21 cellular contexts compared by ENCODE assay signal in the genomic region with DNA sequence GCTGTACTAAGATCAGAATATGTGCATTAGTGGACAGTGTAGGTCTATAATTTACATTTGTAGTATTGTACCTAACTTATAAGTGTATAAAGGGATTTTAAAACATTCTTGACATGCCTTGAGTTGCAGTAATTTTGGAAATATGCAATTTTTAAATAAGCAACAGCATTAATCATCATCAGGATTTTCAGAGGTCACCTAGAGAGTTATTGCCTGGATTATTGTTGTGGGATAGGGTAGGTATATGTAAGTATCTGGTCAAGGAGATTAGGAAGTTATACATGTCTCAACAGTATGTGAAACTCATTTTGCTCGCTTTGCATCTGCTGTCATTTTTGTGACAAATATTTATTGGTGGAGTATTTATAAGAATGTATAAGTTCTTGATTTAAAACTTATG.
DNase-seq lines count a peak whose midpoint lies in the region; ATAC-seq and TF ChIP-seq lines count a peak whose summit lies in the region.
"Had no signal": no experiment of that assay in that cellular context is flagged by ENCODE, and none has a peak within 500 bp of the region (broad histone marks: within the 10 kb centered on the region; RNA-seq: fewer than 3 reads in every experiment).

No MANE protein-coding gene starts in this region.

- H3K9me2 ChIP-seq in GM23248 (ENCODE audit: insufficient read depth) (no peaks in the 10 kb centered on the region), PC-3 (replicated peaks; ENCODE audit: low read length) (no peaks in the 10 kb centered on the region)

- POLR2A ChIA-PET in PC-3 (lab: Charles Lee; ENCODE audit: unreplicated experiment), result no interaction called here
- POLR2A ChIA-PET in activated CD4-positive, alpha-beta memory T cell treated with anti-CD3 and anti-CD28 coated beads, Interleukin-2, amount 10 ng/mL, durations not matched to agents 7 days and 5 days (lab: Charles Lee), result no interaction called here

- peaks cover 5% of the 10 kb centered on the region; the same call in 1 of the 2 replicates for H3F3A ChIP-seq in GM23248 (ENCODE audit: insufficient read depth)
- H3F3A ChIP-seq in PC-3 (ENCODE audit: low read length, unreplicated experiment), result no peaks in the 10 kb centered on the region

- H3K36me3 Mint-ChIP-seq in activated CD4-positive, alpha-beta memory T cell treated with anti-CD3 and anti-CD28 coated beads, Interleukin-2, amount 10 ng/mL, durations not matched to agents 7 days and 5 days (ENCODE audit: low read depth), result peaks cover 3% of the 10 kb centered on the region

- no peaks in the 10 kb centered on the region for H3K79me2 ChIP-seq in GM23248 (ENCODE audit: insufficient read depth)
- H3K79me2 ChIP-seq in PC-3 (ENCODE audit: low read length), result no peaks in the 10 kb centered on the region

- H3K36me3 ChIP-seq in GM23248 (ENCODE audit: low read depth) (no peaks in the 10 kb centered on the region), PC-3 (ENCODE audit: low read depth, low read length) (no peaks in the 10 kb centered on the region)
- H3K36me3 ChIP-seq: SJCRH30 had no signal

- DNase-seq in GM23248 (no peak), PC-3 (peak; percentile 5), fibroblast of the aortic adventitia (ENCODE audit: low read depth) (peak; percentile 10), NCI-H510A (lab: John Stamatoyannopoulos, UW) (no peak), right cardiac atrium (no peak), NCI-H526 (lab: John Stamatoyannopoulos, UW) (no peak)
- no peak for DNase-seq in activated CD4-positive, alpha-beta memory T cell treated with anti-CD3 and anti-CD28 coated beads, Interleukin-2, amount 10 ng/mL, durations not matched to agents 7 days and 5 days
- DNase-seq: Caco-2; CD8-positive, alpha-beta T cell; MM.1S; NCI-H1417; NCI-H1694; NCI-H2029 treated with DMSO at 0.1 percent for 48 hours; NCI-H446 treated with DMSO at 0.1 percent for 48 hours; NCI-H69; SJCRH30 had no signal

- BruUV-seq in PC-3 (replicated peaks; lab: Mats Ljungman, UMichigan), result no TSS peak

- H3K4me3 Mint-ChIP-seq in activated CD4-positive, alpha-beta memory T cell treated with anti-CD3 and anti-CD28 coated beads, Interleukin-2, amount 10 ng/mL, durations not matched to agents 7 days and 5 days, result no peak overlapping the region
- H3K4me3 Mint-ChIP-seq: B cell; CD8-positive, alpha-beta T cell; IgD-negative memory B cell had no signal

- TF ChIP-seq CTCF in PC-3 (conservative IDR thresholded peaks at IDR 0.05; ENCODE audit: low read depth, low read length), result no peak
- no peak for TF ChIP-seq CTCF in fibroblast of the aortic adventitia (IDR thresholded peaks at IDR 0.05; ENCODE audit: insufficient read depth, low read length)

- no peaks in the 10 kb centered on the region for H3K9me3 Mint-ChIP-seq in activated CD4-positive, alpha-beta memory T cell treated with anti-CD3 and anti-CD28 coated beads, Interleukin-2, amount 10 ng/mL, durations not matched to agents 7 days and 5 days
- H3K9me3 Mint-ChIP-seq: CD8-positive, alpha-beta T cell; IgD-negative memory B cell had no signal

- peak overlapping the region; percentile 35 for H3K4me2 ChIP-seq in GM23248 (ENCODE audit: unreplicated experiment)
- no peak overlapping the region for H3K4me2 ChIP-seq in PC-3 (ENCODE audit: low read length)
- H3K4me2 ChIP-seq: KMS-11 had no signal

- H3K27me3 Mint-ChIP-seq in activated CD4-positive, alpha-beta memory T cell treated with anti-CD3 and anti-CD28 coated beads, Interleukin-2, amount 10 ng/mL, durations not matched to agents 7 days and 5 days, result no peaks in the 10 kb centered on the region
- H3K27me3 Mint-ChIP-seq: B cell, IgD-negative memory B cell had no signal

- no peak overlapping the region for H3K4me3 ChIP-seq in GM23248
- no peak overlapping the region for H3K4me3 ChIP-seq in PC-3 (ENCODE audit: low read length)
- no peak overlapping the region for H3K4me3 ChIP-seq in fibroblast of the aortic adventitia (ENCODE audit: low read depth, low read length)
- no peak overlapping the region for H3K4me3 ChIP-seq in right cardiac atrium (ENCODE audit: low read length)
- H3K4me3 ChIP-seq: SJCRH30 had no signal

- H4K20me1 ChIP-seq in GM23248 (ENCODE audit: insufficient read depth), result no peaks in the 10 kb centered on the region
- H4K20me1 ChIP-seq in PC-3 (ENCODE audit: low read length), result no peaks in the 10 kb centered on the region

- 90 to 93% methylated on average over 1 of the region's 1 CpG for WGBS in GM23248 (ENCODE audit: low coverage in 1 of 2, low lambda C conversion rate in 2 of 2, missing lambda C conversion rate in 2 of 2), 2 experiments
- 98% methylated on average over 1 of the region's 1 CpG for WGBS in right cardiac atrium

- in situ Hi-C loops in GM23248 (cut with MboI), result no loop called here

- H3K27me3 ChIP-seq in GM23248 (replicated peaks; ENCODE audit: insufficient read depth) (no peaks in the 10 kb centered on the region), PC-3 (ENCODE audit: low read length) (no peaks in the 10 kb centered on the region), right cardiac atrium (ENCODE audit: control insufficient read depth, insufficient read depth) (no peaks in the 10 kb centered on the region)
- H3K27me3 ChIP-seq: SJCRH30 had no signal

- no peak for ATAC-seq in PC-3
- ATAC-seq in right cardiac atrium, result no peak
- ATAC-seq: CD8-positive, alpha-beta T cell; SK-N-SH treated with all-trans-retinoic acid at 6 μM for 48 hours had no signal

- no peaks in the 10 kb centered on the region for H3K9me3 ChIP-seq in GM23248 (ENCODE audit: low read depth)
- H3K9me3 ChIP-seq in PC-3 (ENCODE audit: low read length), result no peaks in the 10 kb centered on the region
- no peaks in the 10 kb centered on the region for H3K9me3 ChIP-seq in right cardiac atrium (ENCODE audit: control insufficient read depth, low read length)
- H3K9me3 ChIP-seq: Caco-2, SJCRH30 had no signal

- H2AFZ ChIP-seq in GM23248 (no peak overlapping the region), PC-3 (ENCODE audit: low read length) (no peak overlapping the region)

- H3K4me1 ChIP-seq in GM23248 (ENCODE audit: insufficient read depth) (peaks cover 11% of the 10 kb centered on the region), PC-3 (ENCODE audit: insufficient read depth, low read length) (no peaks in the 10 kb centered on the region), right cardiac atrium (ENCODE audit: control insufficient read depth, insufficient read depth, low read length) (no peaks in the 10 kb centered on the region)
- H3K4me1 ChIP-seq: Caco-2, SJCRH30 had no signal

- intact Hi-C loops in PC-3 (cut with micrococcal nuclease) (no loop called here), right cardiac atrium (cut with DNase I) (no loop called here)

- CTCF ChIA-PET in PC-3 (lab: Charles Lee), result no interaction called here
- CTCF ChIA-PET in activated CD4-positive, alpha-beta memory T cell treated with anti-CD3 and anti-CD28 coated beads, Interleukin-2, amount 10 ng/mL, durations not matched to agents 7 days and 5 days (lab: Charles Lee), result no interaction called here

- H3K27ac ChIP-seq in GM23248 (no peak overlapping the region), PC-3 (ENCODE audit: low read length) (no peak overlapping the region), right cardiac atrium (ENCODE audit: low read length) (no peak overlapping the region)
- H3K27ac ChIP-seq: C4-2B, KMS-11, SJCRH30 had no signal

- H3K27ac Mint-ChIP-seq in activated CD4-positive, alpha-beta memory T cell treated with anti-CD3 and anti-CD28 coated beads, Interleukin-2, amount 10 ng/mL, durations not matched to agents 7 days and 5 days, result no peak overlapping the region
- H3K27ac Mint-ChIP-seq: B cell; CD8-positive, alpha-beta T cell; IgD-negative memory B cell had no signal

- H3K4me1 Mint-ChIP-seq in activated CD4-positive, alpha-beta memory T cell treated with anti-CD3 and anti-CD28 coated beads, Interleukin-2, amount 10 ng/mL, durations not matched to agents 7 days and 5 days, result no peaks in the 10 kb centered on the region
- H3K4me1 Mint-ChIP-seq: B cell, IgD-negative memory B cell had no signal

- H3K9ac ChIP-seq in GM23248 (no peak overlapping the region), PC-3 (ENCODE audit: low read length) (no peak overlapping the region)
- H3K9ac ChIP-seq: KMS-11 had no signal

Comparison
In these comparisons a context has a peak if more than half of its experiments do, and no peak if none do; other contexts are left out.
1. DNase-seq: peak in PC-3 (single experiment) and fibroblast of the aortic adventitia (single experiment); none in GM23248 (single experiment), NCI-H510A (single experiment), activated CD4-positive, alpha-beta memory T cell treated with anti-CD3 and anti-CD28 coated beads, Interleukin-2, amount 10 ng/mL, durations not matched to agents 7 days and 5 days (single experiment), right cardiac atrium (0 of 3) and NCI-H526 (0 of 2).